Comparison of ENCODE assay signal across 9 cellular contexts in genomic region chr3:159872374-159873109, GRCh38. TPM values are rescaled to one million over a fixed set of nuclear protein-coding genes. Genes with fewer than 3 reads are reported as not detected.
DNase-seq lines count a peak whose midpoint lies in the region; ATAC-seq and TF ChIP-seq lines count a peak whose summit lies in the region.
"Had no signal": no experiment of that assay in that cellular context is flagged by ENCODE, and none has a peak within 500 bp of the region (broad histone marks: within the 10 kb centered on the region; RNA-seq: fewer than 3 reads in every experiment).

No MANE protein-coding gene starts in this region.

- DNase-seq in MCF 10A (ENCODE audit: unreplicated experiment) (peak; percentile 89), breast epithelium (ENCODE audit: low spot score in 2 of 2) (no peak), SIG-M5 treated with dmso at 0.1 percent for 504 hours (lab: John Stamatoyannopoulos, UW; ENCODE audit: unreplicated experiment) (peak; percentile 39), Right ventricle myocardium superior (no peak), uterus (no peak), NOMO-1 (lab: John Stamatoyannopoulos, UW; ENCODE audit: unreplicated experiment in 2 of 2) (no peak)
- DNase-seq in activated CD4-positive, alpha-beta memory T cell treated with anti-CD3 and anti-CD28 coated beads for 36 hours: no peak
- DNase-seq: CD4-positive, CD25-positive, alpha-beta regulatory T cell had no signal

- H3K4me3 Mint-ChIP-seq in MCF 10A (ENCODE audit: unreplicated experiment): no peak overlapping the region
- no peak overlapping the region for H3K4me3 Mint-ChIP-seq in activated CD4-positive, alpha-beta memory T cell treated with anti-CD3 and anti-CD28 coated beads for 36 hours
- H3K4me3 Mint-ChIP-seq: CD4-positive, CD25-positive, alpha-beta regulatory T cell had no signal

- CTCF ChIA-PET in MCF 10A (lab: Yijun Ruan, JAX): interaction anchor here (0.6 to 6.8 kb wide), 18 partner anchors 10 to 373 kb away, joined by 3 to 52 read pairs (median 5); partner anchors contain the start of gene IL12A
- CTCF ChIA-PET in activated CD4-positive, alpha-beta memory T cell treated with anti-CD3 and anti-CD28 coated beads for 36 hours (lab: Charles Lee): interaction anchor here (2.5 kb wide), 1 partner anchor 12 kb away, joined by 16 read pairs; no protein-coding TSS in a partner anchor

- H3K27ac Mint-ChIP-seq in MCF 10A (ENCODE audit: low read depth, unreplicated experiment): peak overlapping the region; percentile 84
- no peak overlapping the region for H3K27ac Mint-ChIP-seq in activated CD4-positive, alpha-beta memory T cell treated with anti-CD3 and anti-CD28 coated beads for 36 hours
- H3K27ac Mint-ChIP-seq: CD4-positive, CD25-positive, alpha-beta regulatory T cell had no signal

- H3K4me1 ChIP-seq in breast epithelium: no peaks in the 10 kb centered on the region
- H3K4me1 ChIP-seq in uterus: no peaks in the 10 kb centered on the region

- TF ChIP-seq CTCF in MCF 10A (IDR thresholded peaks at IDR 0.05; ENCODE audit: unreplicated experiment): peak; percentile 12
- TF ChIP-seq CTCF in breast epithelium (IDR thresholded peaks at IDR 0.05): no peak
- TF ChIP-seq CTCF in uterus (IDR thresholded peaks at IDR 0.05): no peak

- H3K4me3 ChIP-seq in breast epithelium: no peak overlapping the region
- no peak overlapping the region for H3K4me3 ChIP-seq in uterus

- intact Hi-C loops in MCF 10A (cut with micrococcal nuclease): loop anchor here (2.0 kb wide), 2 partner anchors 18 to 44 kb away; no protein-coding TSS in a partner anchor
- intact Hi-C loops in breast epithelium (cut with DNase I; ENCODE audit: low total_unique reads): no loop called here
- intact Hi-C loops in Right ventricle myocardium superior (cut with DNase I): no loop called here
- intact Hi-C loops in uterus (cut with DNase I; ENCODE audit: low total_unique reads): no loop called here
- intact Hi-C loops in activated CD4-positive, alpha-beta memory T cell treated with anti-CD3 and anti-CD28 coated beads for 36 hours (cut with micrococcal nuclease): no loop called here

- no peaks in the 10 kb centered on the region for H3K27me3 ChIP-seq in breast epithelium
- H3K27me3 ChIP-seq in uterus: no peaks in the 10 kb centered on the region

- TF ChIP-seq POLR2A in breast epithelium (IDR thresholded peaks at IDR 0.05): no peak
- TF ChIP-seq POLR2A in uterus (IDR thresholded peaks at IDR 0.05): no peak

- TSS peak; percentile 58 for BruUV-seq in MCF 10A (replicated peaks; lab: Mats Ljungman, UMichigan)

- ATAC-seq in Right ventricle myocardium superior (ENCODE audit: poor library complexity): peak; percentile 49
- no peak for ATAC-seq in GM18873 (IDR thresholded peaks at IDR 0.05; ENCODE audit: low FRiP score, unreplicated experiment)

- POLR2A ChIA-PET in MCF 10A (lab: Yijun Ruan, JAX): interaction anchor here (0.7 to 9.3 kb wide), 10 partner anchors 9 to 1116 kb away, joined by 3 to 101 read pairs (median 12); partner anchors contain the start of gene SCHIP1
- POLR2A ChIA-PET in activated CD4-positive, alpha-beta memory T cell treated with anti-CD3 and anti-CD28 coated beads for 36 hours (lab: Charles Lee): no interaction called here

- H3K36me3 ChIP-seq in breast epithelium (no peaks in the 10 kb centered on the region), uterus (no peaks in the 10 kb centered on the region)

- H3K27me3 Mint-ChIP-seq in MCF 10A (ENCODE audit: insufficient read depth, unreplicated experiment): no peaks in the 10 kb centered on the region
- H3K27me3 Mint-ChIP-seq in activated CD4-positive, alpha-beta memory T cell treated with anti-CD3 and anti-CD28 coated beads for 36 hours: peaks cover 16% of the 10 kb centered on the region

- H3K9me3 ChIP-seq in breast epithelium: no peaks in the 10 kb centered on the region
- H3K9me3 ChIP-seq in uterus: no peaks in the 10 kb centered on the region

- peaks cover 12% of the 10 kb centered on the region for H3K36me3 Mint-ChIP-seq in MCF 10A (ENCODE audit: insufficient read depth, unreplicated experiment)
- H3K36me3 Mint-ChIP-seq in activated CD4-positive, alpha-beta memory T cell treated with anti-CD3 and anti-CD28 coated beads for 36 hours: no peaks in the 10 kb centered on the region
- H3K36me3 Mint-ChIP-seq: CD4-positive, CD25-positive, alpha-beta regulatory T cell had no signal

- H3K9me3 Mint-ChIP-seq in MCF 10A (ENCODE audit: unreplicated experiment): no peaks in the 10 kb centered on the region
- no peaks in the 10 kb centered on the region for H3K9me3 Mint-ChIP-seq in activated CD4-positive, alpha-beta memory T cell treated with anti-CD3 and anti-CD28 coated beads for 36 hours

- H3K27ac ChIP-seq in breast epithelium: no peak overlapping the region
- peak overlapping the region; percentile 23 to 30 for H3K27ac ChIP-seq in uterus

- H3K4me1 Mint-ChIP-seq in MCF 10A (ENCODE audit: insufficient read depth, unreplicated experiment): peaks cover 22% of the 10 kb centered on the region
- H3K4me1 Mint-ChIP-seq in activated CD4-positive, alpha-beta memory T cell treated with anti-CD3 and anti-CD28 coated beads for 36 hours (ENCODE audit: low read depth): no peaks in the 10 kb centered on the region
- H3K4me1 Mint-ChIP-seq: CD4-positive, CD25-positive, alpha-beta regulatory T cell had no signal

RNA-seq across cellular contexts. Expression of gene SCHIP1, which starts 32.9 kb away (rescaled TPM):
- total RNA-seq in MCF 10A (2022) (1.2 and 5.9 TPM in 2 replicates), breast epithelium (10 to 100 TPM in 1 of 3 donors, 1 to 10 TPM in 2; 1.6 to 14.2 (median 8.8) TPM), Right ventricle myocardium superior (56.2 TPM), uterus (10 to 100 TPM in 2 of 4 donors, 1 to 10 TPM in 2; 1.8 to 29.4 (median 7.0) TPM)
- under 1 TPM in 1 of 2 experiments, not detected in 1; 0.43 TPM for total RNA-seq in activated CD4-positive, alpha-beta memory T cell treated with anti-CD3 and anti-CD28 coated beads for 36 hours
- total RNA-seq: CD4-positive, CD25-positive, alpha-beta regulatory T cell had no signal

Comparison
In these comparisons a context has a peak if more than half of its experiments do, and no peak if none do; other contexts are left out.
1. DNase-seq: peak in MCF 10A (single experiment) and SIG-M5 treated with dmso at 0.1 percent for 504 hours (single experiment); none in breast epithelium (0 of 2), Right ventricle myocardium superior (single experiment), uterus (0 of 2), activated CD4-positive, alpha-beta memory T cell treated with anti-CD3 and anti-CD28 coated beads for 36 hours (single experiment) and NOMO-1 (0 of 2).
2. H3K27ac ChIP-seq: peak in uterus (2 of 2); none in breast epithelium (0 of 2).